Comparison of ENCODE assay signal across 7 cellular contexts in the genomic region with DNA sequence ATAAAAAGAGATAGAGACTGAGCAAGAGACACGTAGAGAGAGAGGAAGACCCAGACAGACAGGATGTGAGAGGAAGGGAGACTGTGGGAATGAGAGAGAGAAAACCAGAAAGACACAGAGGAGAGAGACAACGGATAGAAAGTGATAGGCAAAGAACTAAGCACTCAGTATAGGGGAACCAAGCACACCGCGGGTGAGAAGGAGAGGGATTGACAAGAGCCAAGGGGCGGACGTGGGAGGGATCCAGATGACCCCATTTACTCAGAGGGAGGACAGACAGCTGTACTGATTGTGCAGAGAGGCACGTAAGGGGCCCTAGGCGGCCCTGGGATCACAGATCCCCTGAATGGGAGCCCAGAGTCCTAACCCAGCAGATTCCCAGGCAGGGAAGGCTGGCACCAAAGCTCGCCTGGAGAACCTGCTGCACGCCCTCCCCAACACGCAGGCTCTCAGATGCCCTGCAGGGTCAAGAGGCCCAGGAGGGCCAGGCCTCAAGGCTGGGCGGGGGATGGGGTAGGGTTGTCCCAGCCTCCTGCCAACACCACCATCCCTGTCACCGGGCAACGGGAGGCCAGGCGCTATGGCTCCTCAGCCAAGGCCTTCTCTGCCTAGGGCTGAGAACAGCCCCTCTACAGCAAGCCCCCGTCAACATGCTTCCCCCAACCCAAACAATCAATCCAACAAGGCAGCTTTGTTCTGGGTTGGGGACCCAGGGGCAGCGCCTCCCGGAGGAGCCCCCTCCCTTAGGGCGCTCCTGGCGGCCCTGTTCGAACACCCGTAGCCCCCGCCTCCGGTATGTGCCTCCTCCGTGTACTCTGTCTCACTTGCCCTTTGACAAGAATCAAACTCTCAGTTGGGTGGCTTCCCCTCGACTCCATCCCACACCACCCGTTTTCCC. TPM values are rescaled to one million over a fixed set of nuclear protein-coding genes. Genes with fewer than 3 reads are reported as not detected.
DNase-seq lines count a peak whose midpoint lies in the region; ATAC-seq and TF ChIP-seq lines count a peak whose summit lies in the region.

No MANE protein-coding gene starts in this region.

- no peak for ATAC-seq in natural killer cell treated with Interleukin-12 subunit alpha and Interleukin-12 subunit beta and Interleukin-15 and Interleukin-18, amount 100 ng/mL, for 72 hours
- ATAC-seq in GM18520 (IDR thresholded peaks at IDR 0.05; ENCODE audit: unreplicated experiment): no peak

- peak overlapping the region; percentile 97 for H3K4me3 Mint-ChIP-seq in dendritic cell treated with granulocyte-macrophage colony-stimulating factor and Interleukin-4, amounts not matched to agents 40 ng/mL and 50 ng/mL, for 4 days
- peak overlapping the region; percentile 66 for H3K4me3 Mint-ChIP-seq in natural killer cell treated with Interleukin-12 subunit alpha and Interleukin-12 subunit beta and Interleukin-15 and Interleukin-18, amount 100 ng/mL, for 72 hours

- H3K9me3 Mint-ChIP-seq in dendritic cell treated with granulocyte-macrophage colony-stimulating factor and Interleukin-4, amounts not matched to agents 40 ng/mL and 50 ng/mL, for 4 days: no peaks in the 10 kb centered on the region
- no peaks in the 10 kb centered on the region for H3K9me3 Mint-ChIP-seq in natural killer cell treated with Interleukin-12 subunit alpha and Interleukin-12 subunit beta and Interleukin-15 and Interleukin-18, amount 100 ng/mL, for 72 hours

- H3K36me3 Mint-ChIP-seq in dendritic cell treated with granulocyte-macrophage colony-stimulating factor and Interleukin-4, amounts not matched to agents 40 ng/mL and 50 ng/mL, for 4 days (ENCODE audit: low read depth): peaks cover 76% of the 10 kb centered on the region
- H3K36me3 Mint-ChIP-seq in natural killer cell treated with Interleukin-12 subunit alpha and Interleukin-12 subunit beta and Interleukin-15 and Interleukin-18, amount 100 ng/mL, for 72 hours: no peaks in the 10 kb centered on the region

- peaks cover 69% of the 10 kb centered on the region for H3K4me1 Mint-ChIP-seq in dendritic cell treated with granulocyte-macrophage colony-stimulating factor and Interleukin-4, amounts not matched to agents 40 ng/mL and 50 ng/mL, for 4 days (ENCODE audit: low read depth)
- H3K4me1 Mint-ChIP-seq in natural killer cell treated with Interleukin-12 subunit alpha and Interleukin-12 subunit beta and Interleukin-15 and Interleukin-18, amount 100 ng/mL, for 72 hours (ENCODE audit: low read depth in 2 of 2): peaks cover 12 to 19% of the 10 kb centered on the region in 2 donors

- intact Hi-C loops in dendritic cell treated with granulocyte-macrophage colony-stimulating factor and Interleukin-4, amounts not matched to agents 40 ng/mL and 50 ng/mL, for 4 days (cut with micrococcal nuclease): no loop called here

- DNase-seq in M059J (ENCODE audit: low read depth): peak; percentile 57
- no peak for DNase-seq in natural killer cell treated with Interleukin-12 subunit alpha and Interleukin-12 subunit beta and Interleukin-15 and Interleukin-18, amount 100 ng/mL, for 72 hours (ENCODE audit: low spot score)
- DNase-seq in NCI-H774 (lab: John Stamatoyannopoulos, UW): no peak
- no peak for DNase-seq in amniotic stem cell (lab: John Stamatoyannopoulos, UW)

- H3K27me3 Mint-ChIP-seq in dendritic cell treated with granulocyte-macrophage colony-stimulating factor and Interleukin-4, amounts not matched to agents 40 ng/mL and 50 ng/mL, for 4 days: no peaks in the 10 kb centered on the region
- H3K27me3 Mint-ChIP-seq in natural killer cell treated with Interleukin-12 subunit alpha and Interleukin-12 subunit beta and Interleukin-15 and Interleukin-18, amount 100 ng/mL, for 72 hours: peaks cover 17 to 21% of the 10 kb centered on the region in 2 donors

- peak overlapping the region; percentile 95 for H3K27ac Mint-ChIP-seq in dendritic cell treated with granulocyte-macrophage colony-stimulating factor and Interleukin-4, amounts not matched to agents 40 ng/mL and 50 ng/mL, for 4 days
- H3K27ac Mint-ChIP-seq in natural killer cell treated with Interleukin-12 subunit alpha and Interleukin-12 subunit beta and Interleukin-15 and Interleukin-18, amount 100 ng/mL, for 72 hours: peak overlapping the region; percentile 41 to 87

- TF ChIP-seq CTCF in GM12875 (IDR thresholded peaks at IDR 0.05; ENCODE audit: borderline replicate concordance, insufficient read depth, low read depth, low read length): no peak

- H3K4me3 ChIP-seq in GM12875 (ENCODE audit: low read depth, low read length): peak overlapping the region; percentile 98

RNA-seq across cellular contexts. Expression of gene LOXL3, which starts 0.6 kb away (rescaled TPM):
- 43.9 and 66.9 TPM in 2 replicates for total RNA-seq in M059J (2014; rRNA removed; shearing (Covaris generic))
- 1 to 10 TPM; 1.2 to 2.7 TPM for total RNA-seq in natural killer cell treated with Interleukin-12 subunit alpha and Interleukin-12 subunit beta and Interleukin-15 and Interleukin-18, amount 100 ng/mL, for 72 hours

RNA-seq across cellular contexts. Expression of gene DOK1, which starts 1.4 kb away (rescaled TPM):
- 7.5 and 13.3 TPM in 2 replicates for total RNA-seq in M059J (2014; rRNA removed; shearing (Covaris generic))
- total RNA-seq in natural killer cell treated with Interleukin-12 subunit alpha and Interleukin-12 subunit beta and Interleukin-15 and Interleukin-18, amount 100 ng/mL, for 72 hours: 10 to 100 TPM; 27.4 to 34.4 TPM

RNA-seq across cellular contexts. Expression of gene HTRA2, which starts 23.4 kb away (rescaled TPM):
- 29.4 and 32.0 TPM in 2 replicates for total RNA-seq in M059J (2014; rRNA removed; shearing (Covaris generic))
- 100 to 1,000 TPM in 1 of 2 donors, 10 to 100 TPM in 1; 93.1 to 100 TPM for total RNA-seq in natural killer cell treated with Interleukin-12 subunit alpha and Interleukin-12 subunit beta and Interleukin-15 and Interleukin-18, amount 100 ng/mL, for 72 hours

RNA-seq across cellular contexts. Expression of gene AUP1, which starts 23.7 kb away (rescaled TPM):
- total RNA-seq in M059J (2014; rRNA removed; shearing (Covaris generic)): 115 and 119 TPM in 2 replicates
- 100 to 1,000 TPM; 190 to 233 TPM for total RNA-seq in natural killer cell treated with Interleukin-12 subunit alpha and Interleukin-12 subunit beta and Interleukin-15 and Interleukin-18, amount 100 ng/mL, for 72 hours

RNA-seq across cellular contexts. Expression of gene DQX1, which starts 27.1 kb away (rescaled TPM):
- not detected in 2 replicates for total RNA-seq in M059J (2014; rRNA removed; shearing (Covaris generic))
- total RNA-seq in natural killer cell treated with Interleukin-12 subunit alpha and Interleukin-12 subunit beta and Interleukin-15 and Interleukin-18, amount 100 ng/mL, for 72 hours: 1 to 10 TPM in 1 of 2 donors, under 1 TPM in 1; 0.55 to 1.0 TPM

Comparison
In these comparisons a context has a peak if more than half of its experiments do, and no peak if none do; other contexts are left out.
1. RNA of gene LOXL3, which starts 0.6 kb away (total RNA-seq): 43.9 to 66.9 TPM in M059J; 1.2 to 2.7 TPM in natural killer cell treated with Interleukin-12 subunit alpha and Interleukin-12 subunit beta and Interleukin-15 and Interleukin-18, amount 100 ng/mL, for 72 hours; every median in the first group is over 10 times any median in the second.